8 cellular contexts compared by ENCODE assay signal in the genomic region with DNA sequence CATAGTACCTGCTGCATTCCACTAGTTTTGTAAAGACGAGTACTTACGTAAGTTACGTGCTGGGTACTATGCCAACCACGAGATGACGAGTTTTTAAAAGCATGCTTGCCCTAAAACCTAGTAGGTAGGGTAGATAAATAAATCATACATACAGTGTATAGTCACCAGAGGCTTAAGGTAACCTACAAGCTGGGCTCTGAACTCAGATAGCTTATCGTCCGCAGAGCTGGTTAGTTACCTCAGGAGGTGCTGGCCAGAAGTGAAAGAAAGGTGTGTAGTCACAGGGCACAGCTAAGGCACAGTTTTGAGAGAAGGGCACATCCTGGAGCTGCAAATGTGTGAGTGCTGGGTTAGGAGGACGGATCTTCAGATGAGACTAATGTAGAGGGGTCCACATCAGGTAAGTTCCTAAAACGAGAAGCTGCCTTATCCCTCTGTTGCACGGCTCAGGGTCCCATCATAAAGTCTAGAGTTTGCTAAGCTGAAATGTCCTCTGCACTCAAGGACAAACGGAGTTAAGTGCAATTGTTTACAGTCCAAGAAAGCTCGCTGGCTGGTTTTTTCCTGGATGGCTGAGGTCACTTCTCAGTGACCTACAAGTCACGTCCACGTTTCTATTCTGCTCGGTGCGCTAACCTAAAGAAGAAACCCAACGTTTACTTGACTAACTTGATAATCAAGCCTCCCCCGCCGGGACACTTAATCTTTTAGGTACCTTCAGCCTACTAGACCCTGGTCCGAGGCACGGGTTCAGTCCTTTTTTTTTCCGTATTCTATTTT. TPM values are rescaled to one million over a fixed set of nuclear protein-coding genes. Genes with fewer than 3 reads are reported as not detected.
DNase-seq lines count a peak whose midpoint lies in the region; ATAC-seq and TF ChIP-seq lines count a peak whose summit lies in the region.

No MANE protein-coding gene starts in this region.

- POLR2A ChIA-PET in MCF 10A (lab: Yijun Ruan, JAX), result interaction anchor here (0.6 to 7.6 kb wide), 25 partner anchors 11 to 725 kb away, joined by 3 to 67 read pairs (median 4); partner anchors contain the start of genes CEP120 and SNX2

- H3K27ac Mint-ChIP-seq in MCF 10A (ENCODE audit: low read depth, unreplicated experiment), result peak overlapping the region; percentile 82

- H3K36me3 ChIP-seq in left lung (no peaks in the 10 kb centered on the region), tibial artery (no peaks in the 10 kb centered on the region)

- no TSS peak for BruUV-seq in MCF 10A (replicated peaks; lab: Mats Ljungman, UMichigan)

- peaks cover 5% of the 10 kb centered on the region for H3K36me3 Mint-ChIP-seq in MCF 10A (ENCODE audit: insufficient read depth, unreplicated experiment)

- H3K4me3 ChIP-seq in left lung, result peak overlapping the region; percentile 73 to 82
- H3K4me3 ChIP-seq in tibial artery, result peak overlapping the region; percentile 76 to 84

- DNase-seq in HuH-7.5 (ENCODE audit: low spot score) (peak; percentile 22), MCF 10A (ENCODE audit: unreplicated experiment) (no peak), left lung (no peak), tibial artery (no peak), superior temporal gyrus (ENCODE audit: extremely low spot score) (no peak)
- no peak for DNase-seq in stimulated activated CD4-positive, alpha-beta T cell treated with anti-CD3 and anti-CD28 coated beads, Interleukin-12 subunit alpha, Interleukin-12 subunit beta, amount 100 ng/mL, for 4 hours
- DNase-seq in stimulated activated CD4-positive, alpha-beta T cell treated with anti-CD3 and anti-CD28 coated beads, Interleukin-2, amount 100 ng/mL, for 48 hours, result no peak

- CTCF ChIA-PET in MCF 10A (lab: Yijun Ruan, JAX), result interaction anchor here (0.6 to 2.7 kb wide), 16 partner anchors 15 to 666 kb away, joined by 3 to 21 read pairs (median 3); no protein-coding TSS in a partner anchor

- H3K4me1 ChIP-seq in left lung, result peaks cover 9 to 45% of the 10 kb centered on the region in 2 donors
- H3K4me1 ChIP-seq in tibial artery, result peaks cover 0 to 29% (median 14%) of the 10 kb centered on the region in 4 donors

- peaks cover 29% of the 10 kb centered on the region for H3K4me1 Mint-ChIP-seq in MCF 10A (ENCODE audit: insufficient read depth, unreplicated experiment)

- H3K9me3 Mint-ChIP-seq in MCF 10A (ENCODE audit: unreplicated experiment), result no peaks in the 10 kb centered on the region

- TF ChIP-seq CTCF in MCF 10A (IDR thresholded peaks at IDR 0.05; ENCODE audit: unreplicated experiment), result no peak
- no peak for TF ChIP-seq CTCF in left lung (IDR thresholded peaks at IDR 0.05)
- no peak for TF ChIP-seq CTCF in tibial artery (IDR thresholded peaks at IDR 0.05)

- H3K27me3 ChIP-seq in left lung, result no peaks in the 10 kb centered on the region
- no peaks in the 10 kb centered on the region for H3K27me3 ChIP-seq in tibial artery

- intact Hi-C loops in MCF 10A (cut with micrococcal nuclease) (loop anchor here (2.0 to 10.0 kb wide), 2 partner anchors 70 to 330 kb away; partner anchors contain the start of gene SNX2), left lung (cut with DNase I) (no loop called here), tibial artery (cut with DNase I; ENCODE audit: low total_unique reads) (loop anchor here (5.0 to 10.0 kb wide), 2 partner anchors 70 to 518 kb away; partner anchors contain the start of gene SNX2)

- ATAC-seq in GM18873 (IDR thresholded peaks at IDR 0.05; ENCODE audit: low FRiP score, unreplicated experiment) (peak; percentile 2), left lung (peak; percentile 39)

- no peaks in the 10 kb centered on the region for H3K27me3 Mint-ChIP-seq in MCF 10A (ENCODE audit: insufficient read depth, unreplicated experiment)

- H3K9me3 ChIP-seq in left lung (no peaks in the 10 kb centered on the region), tibial artery (no peaks in the 10 kb centered on the region)

- peak overlapping the region; percentile 90 for H3K27ac ChIP-seq in left lung
- H3K27ac ChIP-seq in tibial artery, result peak overlapping the region; percentile 83 to 89

- H3K4me3 Mint-ChIP-seq in MCF 10A (ENCODE audit: unreplicated experiment), result peak overlapping the region; percentile 85

RNA-seq across cellular contexts. Expression of gene SNX24, which starts 1.1 kb away (rescaled TPM):
- total RNA-seq in MCF 10A (2022) (97.0 and 98.1 TPM in 2 replicates), left lung (10 to 100 TPM; 27.4 to 33.9 TPM)

Comparison
In these comparisons a context has a peak if more than half of its experiments do, and no peak if none do; other contexts are left out.
1. intact Hi-C loops: an anchor here in MCF 10A (2.0 to 10.0 kb wide) and tibial artery (5.0 to 10.0 kb wide); none called in left lung.